8 cellular contexts compared by ENCODE assay signal in the genomic region with DNA sequence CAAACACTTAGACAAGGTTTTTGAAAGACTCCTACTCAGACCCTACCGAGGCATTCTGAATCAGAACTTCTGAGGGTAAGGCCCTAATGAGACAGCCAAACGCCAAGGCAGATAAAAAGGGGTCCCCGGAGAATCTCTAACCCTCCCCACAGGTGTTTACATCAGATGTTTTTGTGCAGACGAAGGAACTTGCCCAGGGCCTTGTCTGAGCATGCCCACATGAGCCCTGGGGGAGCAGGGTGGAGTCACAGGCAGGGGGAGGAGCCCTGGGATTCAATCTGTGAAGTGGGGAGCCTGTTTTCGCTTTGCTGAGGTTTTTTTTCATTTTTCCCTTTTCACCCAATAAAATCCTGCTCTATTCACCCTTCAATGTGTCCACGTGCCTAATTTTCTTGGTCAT.
DNase-seq lines count a peak whose midpoint lies in the region; ATAC-seq and TF ChIP-seq lines count a peak whose summit lies in the region.

No MANE protein-coding gene starts in this region.

- peak overlapping the region; percentile 93 for H3K27ac Mint-ChIP-seq in activated naive CD8-positive, alpha-beta T cell treated with anti-CD3 and anti-CD28 coated beads, Interleukin-2, amount 10 ng/mL, durations not matched to agents 7 days and 5 days

- H3K4me3 ChIP-seq in GM12865 (ENCODE audit: low read depth, low read length) (no peak overlapping the region), skin epidermis (no peak overlapping the region)

- peak overlapping the region in 20 of 21 experiments; percentile 52 to 93 (median 84) for H3K27ac ChIP-seq in skin epidermis

- peak overlapping the region; percentile 55 for H3K4me3 Mint-ChIP-seq in activated naive CD8-positive, alpha-beta T cell treated with anti-CD3 and anti-CD28 coated beads, Interleukin-2, amount 10 ng/mL, durations not matched to agents 7 days and 5 days

- peaks cover 3% of the 10 kb centered on the region for H3K36me3 Mint-ChIP-seq in activated naive CD8-positive, alpha-beta T cell treated with anti-CD3 and anti-CD28 coated beads, Interleukin-2, amount 10 ng/mL, durations not matched to agents 7 days and 5 days

- no peaks in the 10 kb centered on the region for H3K27me3 Mint-ChIP-seq in activated naive CD8-positive, alpha-beta T cell treated with anti-CD3 and anti-CD28 coated beads, Interleukin-2, amount 10 ng/mL, durations not matched to agents 7 days and 5 days

- peak; percentile 46 for DNase-seq in GM12865 (ENCODE audit: low read depth)
- peak; percentile 35 to 78 (median 60) for DNase-seq in T-helper 1 cell
- DNase-seq in activated naive CD8-positive, alpha-beta T cell treated with anti-CD3 and anti-CD28 coated beads, Interleukin-2, amount 10 ng/mL, durations not matched to agents 7 days and 5 days: peak; percentile 74
- no peak for DNase-seq in SIG-M5 treated with dmso at 0.1 percent for 504 hours (lab: John Stamatoyannopoulos, UW; ENCODE audit: unreplicated experiment)
- no peak for DNase-seq in NCI-H1092 treated with DMSO at 0.1 percent for 48 hours (lab: John Stamatoyannopoulos, UW)
- DNase-seq in DMS114 treated with DMSO at 0.1 percent for 48 hours (lab: John Stamatoyannopoulos, UW; ENCODE audit: unreplicated experiment): no peak

- POLR2A ChIA-PET in activated naive CD8-positive, alpha-beta T cell treated with anti-CD3 and anti-CD28 coated beads, Interleukin-2, amount 10 ng/mL, durations not matched to agents 7 days and 5 days (lab: Charles Lee): interaction anchor here (0.9 to 2.9 kb wide), 8 partner anchors 11 to 147 kb away, joined by 3 to 24 read pairs (median 8); a partner anchor contains a TSS

- no peak for TF ChIP-seq CTCF in GM12865 (IDR thresholded peaks at IDR 0.05; ENCODE audit: insufficient read depth, low read depth, low read length, missing control alignments)

- no peaks in the 10 kb centered on the region for H3K9me3 Mint-ChIP-seq in activated naive CD8-positive, alpha-beta T cell treated with anti-CD3 and anti-CD28 coated beads, Interleukin-2, amount 10 ng/mL, durations not matched to agents 7 days and 5 days

- ATAC-seq in activated naive CD8-positive, alpha-beta T cell treated with anti-CD3 and anti-CD28 coated beads, Interleukin-2, amount 10 ng/mL, durations not matched to agents 7 days and 5 days (ENCODE audit: low read depth): peak; percentile 86
- no peak for ATAC-seq in HG02884 (IDR thresholded peaks at IDR 0.05; ENCODE audit: unreplicated experiment)

- H3K4me1 Mint-ChIP-seq in activated naive CD8-positive, alpha-beta T cell treated with anti-CD3 and anti-CD28 coated beads, Interleukin-2, amount 10 ng/mL, durations not matched to agents 7 days and 5 days: peaks cover 66% of the 10 kb centered on the region

Comparison
In these comparisons a context has a peak if more than half of its experiments do, and no peak if none do; other contexts are left out.
1. DNase-seq: peak in GM12865 (single experiment), T-helper 1 cell (5 of 5) and activated naive CD8-positive, alpha-beta T cell treated with anti-CD3 and anti-CD28 coated beads, Interleukin-2, amount 10 ng/mL, durations not matched to agents 7 days and 5 days (single experiment); none in SIG-M5 treated with dmso at 0.1 percent for 504 hours (single experiment), NCI-H1092 treated with DMSO at 0.1 percent for 48 hours (single experiment) and DMS114 treated with DMSO at 0.1 percent for 48 hours (single experiment).